In genomic region chr10:11909618-11910017, GRCh38 we compare ENCODE assay signal across 28 cellular contexts.
"Had no signal": no experiment of that assay in that cellular context is flagged by ENCODE, and none has a peak within 500 bp of the region (broad histone marks: within the 10 kb centered on the region; RNA-seq: fewer than 3 reads in every experiment).

No MANE protein-coding gene starts in this region.

- H3K9me3 Mint-ChIP-seq: activated naive CD4-positive, alpha-beta T cell treated with anti-CD3 and anti-CD28 coated beads, Interleukin-2, amount 50 U/mL, for 72 hours; activated T-cell treated with anti-CD3 and anti-CD28 coated beads, Interleukin-2, amount 50 U/mL, for 24 hours; activated T-helper 17 cell treated with anti-CD3 and anti-CD28 coated beads, Interleukin-2, amount 50 U/mL, for 72 hours; dendritic cell treated with granulocyte-macrophage colony-stimulating factor and Interleukin-4, amounts not matched to agents 40 ng/mL and 50 ng/mL, for 4 days; immature natural killer cell; naive thymus-derived CD8-positive, alpha-beta T cell; stimulated activated naive B cell treated with anti-CD40 and anti-IgM and Interleukin-4, amounts not matched to agents 10 μg/mL and 1 μg/mL and 100 μg/mL, for 72 hours had no signal

- H3K36me3 ChIP-seq: neutrophil, pancreas, right lobe of liver, transverse colon, vagina had no signal

- H3K27ac ChIP-seq: hepatocyte, neutrophil, pancreas, right lobe of liver, transverse colon, vagina had no signal

- H3K27me3 Mint-ChIP-seq: activated T-cell treated with anti-CD3 and anti-CD28 coated beads, Interleukin-2, amount 50 U/mL, for 24 hours; activated T-helper 17 cell treated with anti-CD3 and anti-CD28 coated beads, Interleukin-2, amount 50 U/mL, for 72 hours; dendritic cell treated with granulocyte-macrophage colony-stimulating factor and Interleukin-4, amounts not matched to agents 40 ng/mL and 50 ng/mL, for 4 days; stimulated activated naive B cell treated with anti-CD40 and anti-IgM and Interleukin-4, amounts not matched to agents 10 μg/mL and 1 μg/mL and 100 μg/mL, for 72 hours had no signal

- H3K4me3 Mint-ChIP-seq: activated T-cell treated with anti-CD3 and anti-CD28 coated beads, Interleukin-2, amount 50 U/mL, for 24 hours; activated T-helper 17 cell treated with anti-CD3 and anti-CD28 coated beads, Interleukin-2, amount 50 U/mL, for 72 hours; brain; dendritic cell treated with granulocyte-macrophage colony-stimulating factor and Interleukin-4, amounts not matched to agents 40 ng/mL and 50 ng/mL, for 4 days; immature natural killer cell; naive thymus-derived CD8-positive, alpha-beta T cell; stimulated activated naive B cell treated with anti-CD40 and anti-IgM and Interleukin-4, amounts not matched to agents 10 μg/mL and 1 μg/mL and 100 μg/mL, for 72 hours had no signal

- H3K79me2 ChIP-seq: hepatocyte had no signal

- H3K27me3 ChIP-seq: hepatocyte, neutrophil, pancreas, right lobe of liver, transverse colon, vagina had no signal

- H3K36me3 Mint-ChIP-seq: activated naive CD4-positive, alpha-beta T cell treated with anti-CD3 and anti-CD28 coated beads, Interleukin-2, amount 50 U/mL, for 72 hours; brain; immature natural killer cell; naive thymus-derived CD8-positive, alpha-beta T cell; stimulated activated naive B cell treated with anti-CD40 and anti-IgM and Interleukin-4, amounts not matched to agents 10 μg/mL and 1 μg/mL and 100 μg/mL, for 72 hours had no signal

- H3K9me3 ChIP-seq: neutrophil, pancreas, right lobe of liver, transverse colon, vagina had no signal

- H3K4me1 ChIP-seq: pancreas, right lobe of liver, transverse colon, vagina had no signal

- H2AFZ ChIP-seq: hepatocyte had no signal

- ATAC-seq: activated T-helper 17 cell treated with anti-CD3 and anti-CD28 coated beads, Interleukin-2, amount 50 U/mL, for 72 hours; naive thymus-derived CD8-positive, alpha-beta T cell; pancreas; stimulated activated naive B cell treated with anti-CD40 and anti-IgM and Interleukin-4, amounts not matched to agents 10 μg/mL and 1 μg/mL and 100 μg/mL, for 72 hours had no signal

- DNase-seq: activated CD4-positive, alpha-beta T cell treated with anti-CD3 and anti-CD28 coated beads, Interleukin-2, amount 50 U/mL, for 4 hours; activated CD8-positive, alpha-beta memory T cell treated with anti-CD3 and anti-CD28 coated beads for 24 hours; activated CD8-positive, alpha-beta memory T cell treated with anti-CD3 and anti-CD28 coated beads, Interleukin-2, amount 50 U/mL, for 4 hours; activated T-cell treated with anti-CD3 and anti-CD28 coated beads, Interleukin-2, amount 50 U/mL, for 24 hours; aorta; caudate nucleus; effector CD4-positive, alpha-beta T cell; foreskin fibroblast; immature natural killer cell; kidney glomerular epithelial cell; naive thymus-derived CD8-positive, alpha-beta T cell; pancreas; stimulated activated CD4-positive, alpha-beta T cell treated with anti-CD3 and anti-CD28 coated beads, Interleukin-2, amount 100 ng/mL, for 48 hours; stimulated activated CD8-positive, alpha-beta memory T cell treated with anti-CD3 and anti-CD28 coated beads, Interleukin-4, amount 100 ng/mL, for 48 hours; stimulated activated naive B cell treated with anti-CD40 and anti-IgM and Interleukin-4, amounts not matched to agents 10 μg/mL and 1 μg/mL and 100 μg/mL, for 72 hours; T-helper 1 cell; T-helper 9 cell; transverse colon had no signal

- H3K4me1 Mint-ChIP-seq: activated T-helper 17 cell treated with anti-CD3 and anti-CD28 coated beads, Interleukin-2, amount 50 U/mL, for 72 hours had no signal

- H3K4me2 ChIP-seq: hepatocyte, smooth muscle cell had no signal

- H3K4me3 ChIP-seq: hepatocyte, lung, pancreas, right lobe of liver, smooth muscle cell, transverse colon, vagina had no signal

- H3K27ac Mint-ChIP-seq: activated naive CD4-positive, alpha-beta T cell treated with anti-CD3 and anti-CD28 coated beads, Interleukin-2, amount 50 U/mL, for 72 hours; activated T-cell treated with anti-CD3 and anti-CD28 coated beads, Interleukin-2, amount 50 U/mL, for 24 hours; activated T-helper 17 cell treated with anti-CD3 and anti-CD28 coated beads, Interleukin-2, amount 50 U/mL, for 72 hours; brain; dendritic cell treated with granulocyte-macrophage colony-stimulating factor and Interleukin-4, amounts not matched to agents 40 ng/mL and 50 ng/mL, for 4 days; immature natural killer cell; stimulated activated naive B cell treated with anti-CD40 and anti-IgM and Interleukin-4, amounts not matched to agents 10 μg/mL and 1 μg/mL and 100 μg/mL, for 72 hours had no signal
